ENCODE assay signal across 8 cellular contexts in the genomic region with DNA sequence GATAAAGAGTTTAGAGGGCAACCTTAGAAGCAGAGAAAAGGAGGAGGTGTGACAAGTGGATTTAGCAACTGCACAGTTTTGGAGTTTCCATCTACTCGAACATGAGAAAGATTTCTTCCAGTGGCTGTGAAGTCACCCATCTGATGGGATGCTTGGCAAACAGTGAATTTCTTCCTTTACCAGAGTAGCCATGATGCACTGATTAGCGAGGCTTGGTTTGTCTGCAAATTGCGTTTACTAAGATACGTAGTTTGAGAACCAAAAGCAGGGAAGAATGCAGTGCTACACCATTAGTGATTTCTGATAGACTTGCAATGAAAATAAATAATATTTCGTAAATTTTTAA. TPM values are rescaled to one million over a fixed set of nuclear protein-coding genes. Genes with fewer than 3 reads are reported as not detected.
A peak's percentile ranks its signal among the peaks of the same experiment; 100 is the strongest.
DNase-seq lines count a peak whose midpoint lies in the region; ATAC-seq and TF ChIP-seq lines count a peak whose summit lies in the region.

No MANE protein-coding gene starts in this region.

- peaks cover 15% of the 10 kb centered on the region; the same call in 1 of the 2 replicates for H3F3A ChIP-seq in GM23248 (ENCODE audit: insufficient read depth)

- H3K4me1 ChIP-seq in GM23248 (ENCODE audit: insufficient read depth) (peaks cover 15% of the 10 kb centered on the region; the same call in 1 of the 2 replicates), skeletal muscle tissue (ENCODE audit: control insufficient read depth in 3 of 3, insufficient read depth in 3 of 3, low read length in 3 of 3) (peaks cover 6 to 13% (median 12%) of the 10 kb centered on the region in 3 donors)

- H3K27me3 ChIP-seq in GM23248 (replicated peaks; ENCODE audit: insufficient read depth) (no peaks in the 10 kb centered on the region), skeletal muscle tissue (ENCODE audit: control insufficient read depth in 3 of 3, insufficient read depth in 3 of 3, low read length in 3 of 3) (no peaks in the 10 kb centered on the region)

- H3K9me2 ChIP-seq in GM23248 (ENCODE audit: insufficient read depth), result no peaks in the 10 kb centered on the region

- in situ Hi-C loops in GM23248 (cut with MboI) (no loop called here), G401 (cut with HindIII; ENCODE audit: low sequenced_read_pairs) (no loop called here)

- no peaks in the 10 kb centered on the region for H4K20me1 ChIP-seq in GM23248 (ENCODE audit: insufficient read depth)

- H3K27ac ChIP-seq in GM23248, result peak overlapping the region; percentile 77
- peak overlapping the region; percentile 48 for H3K27ac ChIP-seq in skeletal muscle tissue (ENCODE audit: low read depth, low read length)

- H3K9me3 ChIP-seq in GM23248 (ENCODE audit: low read depth) (no peaks in the 10 kb centered on the region), skeletal muscle tissue (ENCODE audit: control insufficient read depth in 3 of 3, low read length in 3 of 3) (no peaks in the 10 kb centered on the region)

- H3K4me2 ChIP-seq in GM23248 (ENCODE audit: unreplicated experiment), result peak overlapping the region; percentile 89

- H3K9ac ChIP-seq in GM23248 (peak overlapping the region; percentile 83), skeletal muscle tissue (ENCODE audit: low read depth in 1 of 3, low read length in 3 of 3) (peak overlapping the region; percentile 71 to 80 (median 77))

- peak; percentile 62 for DNase-seq in GM23248
- no peak for DNase-seq in fibroblast of the aortic adventitia (ENCODE audit: low read depth)
- no peak for DNase-seq in G401 (ENCODE audit: low spot score)
- no peak for DNase-seq in NCI-H1105 treated with DMSO at 0.1 percent for 48 hours (lab: John Stamatoyannopoulos, UW)
- DNase-seq in NCI-H2171 (lab: John Stamatoyannopoulos, UW), result no peak

- H3K79me2 ChIP-seq in GM23248 (ENCODE audit: insufficient read depth), result peaks cover 41% of the 10 kb centered on the region

- peak; percentile 5; the same call in 1 of the 3 replicates for ATAC-seq in SK-N-SH treated with all-trans-retinoic acid at 6 μM for 48 hours
- ATAC-seq in GM18907 (IDR thresholded peaks at IDR 0.05; ENCODE audit: unreplicated experiment), result no peak

- 14 to 16% methylated on average over 5 of the region's 5 CpGs for WGBS in GM23248 (ENCODE audit: low coverage in 1 of 2, low lambda C conversion rate in 2 of 2, missing lambda C conversion rate in 2 of 2), 2 experiments

- H3K4me3 ChIP-seq in GM23248, result peak overlapping the region; percentile 89
- peak overlapping the region; percentile 95 for H3K4me3 ChIP-seq in fibroblast of the aortic adventitia (ENCODE audit: low read depth, low read length)
- H3K4me3 ChIP-seq in skeletal muscle tissue (ENCODE audit: low read length in 3 of 3), result peak overlapping the region; percentile 87 to 95 (median 90)

- H2AFZ ChIP-seq in GM23248, result peak overlapping the region; percentile 82

- no peaks in the 10 kb centered on the region for H3K36me3 ChIP-seq in GM23248 (ENCODE audit: low read depth)
- H3K36me3 ChIP-seq in skeletal muscle tissue (ENCODE audit: control insufficient read depth in 3 of 3, insufficient read depth in 3 of 3, low read length in 3 of 3), result no peaks in the 10 kb centered on the region

- TF ChIP-seq CTCF in fibroblast of the aortic adventitia (IDR thresholded peaks at IDR 0.05; ENCODE audit: insufficient read depth, low read length), result no peak

TF ChIP-seq in SK-N-SH treated with all-trans-retinoic acid at 6 μM for 48 hours, 23 proteins besides CTCF, POLR2A, EP300 and RAD21:
- no peak for TF ChIP-seq PPARA (CRISPR knock-in tag; IDR thresholded peaks at IDR 0.05; ENCODE audit: borderline replicate concordance)
- TF ChIP-seq ARNTL (CRISPR knock-in tag; IDR thresholded peaks at IDR 0.05; ENCODE audit: borderline replicate concordance, low read depth), result no peak
- TF ChIP-seq TOX (CRISPR knock-in tag; IDR thresholded peaks at IDR 0.05; ENCODE audit: borderline replicate concordance), result no peak
- no peak for TF ChIP-seq ESRRG (CRISPR knock-in tag; IDR thresholded peaks at IDR 0.05)
- TF ChIP-seq, protein P1, sequence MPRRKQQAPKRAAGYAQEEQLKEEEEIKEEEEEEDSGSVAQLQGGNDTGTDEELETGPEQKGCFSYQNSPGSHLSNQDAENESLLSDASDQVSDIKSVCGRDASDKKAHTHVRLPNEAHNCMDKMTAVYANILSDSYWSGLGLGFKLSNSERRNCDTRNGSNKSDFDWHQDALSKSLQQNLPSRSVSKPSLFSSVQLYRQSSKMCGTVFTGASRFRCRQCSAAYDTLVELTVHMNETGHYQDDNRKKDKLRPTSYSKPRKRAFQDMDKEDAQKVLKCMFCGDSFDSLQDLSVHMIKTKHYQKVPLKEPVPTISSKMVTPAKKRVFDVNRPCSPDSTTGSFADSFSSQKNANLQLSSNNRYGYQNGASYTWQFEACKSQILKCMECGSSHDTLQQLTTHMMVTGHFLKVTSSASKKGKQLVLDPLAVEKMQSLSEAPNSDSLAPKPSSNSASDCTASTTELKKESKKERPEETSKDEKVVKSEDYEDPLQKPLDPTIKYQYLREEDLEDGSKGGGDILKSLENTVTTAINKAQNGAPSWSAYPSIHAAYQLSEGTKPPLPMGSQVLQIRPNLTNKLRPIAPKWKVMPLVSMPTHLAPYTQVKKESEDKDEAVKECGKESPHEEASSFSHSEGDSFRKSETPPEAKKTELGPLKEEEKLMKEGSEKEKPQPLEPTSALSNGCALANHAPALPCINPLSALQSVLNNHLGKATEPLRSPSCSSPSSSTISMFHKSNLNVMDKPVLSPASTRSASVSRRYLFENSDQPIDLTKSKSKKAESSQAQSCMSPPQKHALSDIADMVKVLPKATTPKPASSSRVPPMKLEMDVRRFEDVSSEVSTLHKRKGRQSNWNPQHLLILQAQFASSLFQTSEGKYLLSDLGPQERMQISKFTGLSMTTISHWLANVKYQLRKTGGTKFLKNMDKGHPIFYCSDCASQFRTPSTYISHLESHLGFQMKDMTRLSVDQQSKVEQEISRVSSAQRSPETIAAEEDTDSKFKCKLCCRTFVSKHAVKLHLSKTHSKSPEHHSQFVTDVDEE (CRISPR knock-in tag; IDR thresholded peaks at IDR 0.05), result no peak
- TF ChIP-seq, protein P2, sequence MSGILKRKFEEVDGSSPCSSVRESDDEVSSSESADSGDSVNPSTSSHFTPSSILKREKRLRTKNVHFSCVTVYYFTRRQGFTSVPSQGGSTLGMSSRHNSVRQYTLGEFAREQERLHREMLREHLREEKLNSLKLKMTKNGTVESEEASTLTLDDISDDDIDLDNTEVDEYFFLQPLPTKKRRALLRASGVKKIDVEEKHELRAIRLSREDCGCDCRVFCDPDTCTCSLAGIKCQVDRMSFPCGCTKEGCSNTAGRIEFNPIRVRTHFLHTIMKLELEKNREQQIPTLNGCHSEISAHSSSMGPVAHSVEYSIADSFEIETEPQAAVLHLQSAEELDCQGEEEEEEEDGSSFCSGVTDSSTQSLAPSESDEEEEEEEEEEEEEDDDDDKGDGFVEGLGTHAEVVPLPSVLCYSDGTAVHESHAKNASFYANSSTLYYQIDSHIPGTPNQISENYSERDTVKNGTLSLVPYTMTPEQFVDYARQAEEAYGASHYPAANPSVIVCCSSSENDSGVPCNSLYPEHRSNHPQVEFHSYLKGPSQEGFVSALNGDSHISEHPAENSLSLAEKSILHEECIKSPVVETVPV (CRISPR knock-in tag; IDR thresholded peaks at IDR 0.05), result no peak
- TF ChIP-seq ISL1 (CRISPR knock-in tag; IDR thresholded peaks at IDR 0.05), result no peak
- TF ChIP-seq CSDC2 (CRISPR knock-in tag; IDR thresholded peaks at IDR 0.05), result no peak
- no peak for TF ChIP-seq ZNF565 (CRISPR knock-in tag; conservative IDR thresholded peaks at IDR 0.05; ENCODE audit: low read depth)
- TF ChIP-seq ZFP3 (CRISPR knock-in tag; IDR thresholded peaks at IDR 0.05), result no peak

RNA-seq across cellular contexts. Expression of a gene that starts 0.8 kb away (rescaled TPM):
- 40.1 and 45.3 TPM in 2 replicates for total RNA-seq in GM23248 (2014; rRNA removed; shearing (Covaris generic))
- polyA plus RNA-seq in GM23248 (2016; fragmentation: Nextera tagmentation; extraction: Ambion mirVana), result 21.1 and 24.4 TPM in 2 replicates
- total RNA-seq in fibroblast of the aortic adventitia (ENCODE audit: low replicate concordance), result 36.1 and 88.1 TPM in 2 replicates
- 9.9 TPM for total RNA-seq in skeletal muscle tissue
- total RNA-seq in G401 (2014; rRNA removed; shearing (Covaris generic)), result 32.0 and 61.8 TPM in 2 replicates
